ENCODE assay signal across 22 cellular contexts in genomic region chr11:67666303-67666645, GRCh38. TPM values are rescaled to one million over a fixed set of nuclear protein-coding genes. Genes with fewer than 3 reads are reported as not detected.
"Had no signal": no experiment of that assay in that cellular context is flagged by ENCODE, and none has a peak within 500 bp of the region (broad histone marks: within the 10 kb centered on the region; RNA-seq: fewer than 3 reads in every experiment).

No MANE protein-coding gene starts in this region.

- H3K4me3 ChIP-seq: Peyer's patch had no signal

- DNase-seq: activated CD4-positive, alpha-beta T cell treated with anti-CD3 and anti-CD28 coated beads for 48 hours; activated CD4-positive, alpha-beta T cell treated with anti-CD3 and anti-CD28 coated beads, Interleukin-2, amount 50 U/mL, for 4 hours; activated CD4-positive, CD25-positive, alpha-beta regulatory T cell treated with anti-CD3 and anti-CD28 coated beads, Interleukin-2, amount 50 U/mL, for 72 hours; activated gamma-delta T cell; activated naive CD4-positive, alpha-beta T cell treated with anti-CD3 and anti-CD28 coated beads for 36 hours; activated T-cell treated with anti-CD3 and anti-CD28 coated beads for 4 hours; amygdala; cerebellar nuclear complex; MM.1S; NCI-H1105 treated with DMSO at 0.1 percent for 48 hours; NCI-H1436 treated with DMSO at 0.1 percent for 48 hours; NCI-H187; NCI-H2081; NCI-H510A treated with DMSO at 0.1 percent for 48 hours; NCI-H69; NK-92 treated with Interleukin-12 subunit alpha and Interleukin-12 subunit beta, amount 100 ng/mL, for 24 hours; SHP77 had no signal

- H3K9me3 ChIP-seq: Peyer's patch had no signal

- H3K27me3 ChIP-seq: Peyer's patch had no signal

- H3K27ac ChIP-seq: Peyer's patch had no signal

- H3K36me3 ChIP-seq: Peyer's patch had no signal

RNA-seq across cellular contexts. Expression of gene ALDH3B2, which starts 8.1 kb away (rescaled TPM):
- total RNA-seq: activated naive CD4-positive, alpha-beta T cell treated with anti-CD3 and anti-CD28 coated beads for 36 hours; activated T-helper 17 cell treated with anti-CD3 and anti-CD28 coated beads, Interleukin-2, amount 50 U/mL, for 72 hours; cardiac septum; Peyer's patch had no signal

RNA-seq across cellular contexts. Expression of gene ACY3, which starts 15.7 kb away (rescaled TPM):
- total RNA-seq: activated naive CD4-positive, alpha-beta T cell treated with anti-CD3 and anti-CD28 coated beads for 36 hours; cardiac septum; SK-MEL-5; WTC11 had no signal

RNA-seq across cellular contexts. Expression of gene TBX10, which starts 26.7 kb away (rescaled TPM):
- total RNA-seq: activated naive CD4-positive, alpha-beta T cell treated with anti-CD3 and anti-CD28 coated beads for 36 hours; activated T-helper 17 cell treated with anti-CD3 and anti-CD28 coated beads, Interleukin-2, amount 50 U/mL, for 72 hours; cardiac septum; SK-MEL-5; WTC11 had no signal
